Comparison of ENCODE assay signal across 1 cellular context in genomic region chr1:229207916-229208315, GRCh38.
TF ChIP-seq lines count a peak whose summit lies in the region.

No MANE protein-coding gene starts in this region.

TF ChIP-seq in IMR-90, 13 proteins besides CTCF, POLR2A, EP300 and RAD21:
- TF ChIP-seq RCOR1 (IDR thresholded peaks at IDR 0.05; ENCODE audit: insufficient replicate concordance, low read length), result no peak
- TF ChIP-seq MAFK (IDR thresholded peaks at IDR 0.05; ENCODE audit: low read depth, low read length), result no peak
- no peak for TF ChIP-seq BHLHE40 (IDR thresholded peaks at IDR 0.05; ENCODE audit: low read depth, low read length)
- TF ChIP-seq CHD1 (IDR thresholded peaks at IDR 0.05; ENCODE audit: low read depth, low read length), result no peak
- TF ChIP-seq FOS (IDR thresholded peaks at IDR 0.05; ENCODE audit: low read depth, low read length), result no peak
- TF ChIP-seq USF2 (IDR thresholded peaks at IDR 0.05; ENCODE audit: low read depth, low read length), result no peak
- no peak for TF ChIP-seq RFX5 (IDR thresholded peaks at IDR 0.05; ENCODE audit: low read depth, low read length)
- no peak for TF ChIP-seq MAZ (IDR thresholded peaks at IDR 0.05; ENCODE audit: borderline replicate concordance, low read depth, low read length)
- TF ChIP-seq SMC3 (IDR thresholded peaks at IDR 0.05; ENCODE audit: low read depth, low read length), result no peak
- no peak for TF ChIP-seq CEBPB (IDR thresholded peaks at IDR 0.05; ENCODE audit: low read depth, low read length)
